ENCODE assay signal across 22 cellular contexts in the genomic region with DNA sequence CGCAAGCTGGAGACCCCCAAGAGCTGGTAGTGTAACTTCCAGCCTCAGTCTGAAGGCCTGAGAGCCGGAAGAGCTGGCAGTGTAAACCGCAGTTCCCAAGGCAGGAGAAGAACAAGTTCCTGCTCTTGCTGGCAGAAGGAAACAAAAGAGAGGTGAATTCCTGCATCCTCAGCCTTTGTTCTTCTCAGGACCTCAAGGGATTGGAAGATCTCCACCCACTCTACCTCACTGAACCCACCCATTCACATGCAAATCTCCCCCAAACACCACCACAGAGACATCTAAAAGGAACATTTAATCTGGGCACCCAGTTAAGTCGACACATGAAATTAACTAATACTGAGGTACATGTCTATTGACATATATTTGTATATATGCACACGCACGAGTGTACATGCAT.
DNase-seq lines count a peak whose midpoint lies in the region; ATAC-seq, FAIRE-seq and TF ChIP-seq lines count a peak whose summit lies in the region.
"Had no signal": no experiment of that assay in that cellular context is flagged by ENCODE, and none has a peak within 500 bp of the region (broad histone marks: within the 10 kb centered on the region; RNA-seq: fewer than 3 reads in every experiment).

No MANE protein-coding gene starts in this region.

- peak overlapping the region; percentile 39 for H3K4me3 ChIP-seq in DOHH2 (ENCODE audit: low read length)
- H3K4me3 ChIP-seq in HUES6 (ENCODE audit: low read depth, low read length) = no peak overlapping the region
- peak overlapping the region; percentile 18 for H3K4me3 ChIP-seq in OCI-LY7 (ENCODE audit: low read depth, low read length, poor library complexity, severe bottlenecking)
- H3K4me3 ChIP-seq in sigmoid colon = no peak overlapping the region
- no peak overlapping the region for H3K4me3 ChIP-seq in lower lobe of right lung

- H3K9me3 ChIP-seq in DOHH2 (ENCODE audit: control insufficient read depth, insufficient read depth, low read length) (peaks cover 4% of the 10 kb centered on the region; the same call in 1 of the 2 replicates), HUES6 (ENCODE audit: control insufficient read depth, insufficient read depth, low read depth, low read length) (peaks cover 19% of the 10 kb centered on the region), OCI-LY7 (ENCODE audit: low read length) (peaks cover 10% of the 10 kb centered on the region; the same call in 1 of the 2 replicates), sigmoid colon (no peaks in the 10 kb centered on the region), lower lobe of right lung (no peaks in the 10 kb centered on the region)

- no peak for FAIRE-seq in HTR-8/SVneo (lab: Jason Lieb, UNC)
- FAIRE-seq: G401.6 had no signal

- H3K9me2 ChIP-seq in DOHH2 (replicated peaks; ENCODE audit: control insufficient read depth, low read length) (no peaks in the 10 kb centered on the region), OCI-LY7 (ENCODE audit: insufficient read depth, low read length) (no peaks in the 10 kb centered on the region)

- H3K27me3 ChIP-seq in DOHH2 (ENCODE audit: control insufficient read depth, low read length) (no peaks in the 10 kb centered on the region), HUES6 (ENCODE audit: control insufficient read depth, insufficient read depth, low read length) (no peaks in the 10 kb centered on the region), sigmoid colon (no peaks in the 10 kb centered on the region), lower lobe of right lung (ENCODE audit: low read depth) (no peaks in the 10 kb centered on the region)

- H3K36me3 ChIP-seq in DOHH2 (ENCODE audit: control insufficient read depth, low read length) (peaks cover 10% of the 10 kb centered on the region), HUES6 (ENCODE audit: control insufficient read depth, insufficient read depth, low read length) (no peaks in the 10 kb centered on the region), OCI-LY7 (ENCODE audit: insufficient read depth, low read length) (peaks cover 8% of the 10 kb centered on the region; the same call in 1 of the 2 replicates), sigmoid colon (no peaks in the 10 kb centered on the region), lower lobe of right lung (no peaks in the 10 kb centered on the region)

- H3K27me3 Mint-ChIP-seq in activated T-cell treated with anti-CD3 and anti-CD28 coated beads, Interleukin-2, amount 50 U/mL, for 72 hours (ENCODE audit: low read depth) = peaks cover 28% of the 10 kb centered on the region

- H3K4me1 ChIP-seq in DOHH2 (ENCODE audit: control insufficient read depth, low read length) (peaks cover 86% of the 10 kb centered on the region), HUES6 (ENCODE audit: control insufficient read depth, insufficient read depth, low read length) (peaks cover 17% of the 10 kb centered on the region), OCI-LY7 (ENCODE audit: insufficient read depth, low read length, poor library complexity, severe bottlenecking) (peaks cover 78% of the 10 kb centered on the region), sigmoid colon (no peaks in the 10 kb centered on the region), lower lobe of right lung (no peaks in the 10 kb centered on the region)

- H2AFZ ChIP-seq in OCI-LY7 (ENCODE audit: low read length) = peak overlapping the region; percentile 11; the same call in 1 of the 2 replicates

- H3K36me3 Mint-ChIP-seq in activated T-cell treated with anti-CD3 and anti-CD28 coated beads, Interleukin-2, amount 50 U/mL, for 72 hours (ENCODE audit: insufficient read depth in 2 of 2) = no peaks in the 10 kb centered on the region

- no peaks in the 10 kb centered on the region for H4K20me1 ChIP-seq in DOHH2 (ENCODE audit: control insufficient read depth, insufficient read depth, low read depth, low read length)
- no peaks in the 10 kb centered on the region for H4K20me1 ChIP-seq in OCI-LY7 (ENCODE audit: insufficient read depth, low read length)

- DNase-seq in OCI-LY7 (ENCODE audit: low spot score) (peak; percentile 54), iPS-NIHi11 (ENCODE audit: low spot score) (peak; percentile 80), sigmoid colon (no peak), HTR-8/SVneo (ENCODE audit: insufficient read length, low spot score) (no peak), lower lobe of right lung (no peak)
- no peak for DNase-seq in activated T-cell treated with anti-CD3 and anti-CD28 coated beads, Interleukin-2, amount 50 U/mL, for 72 hours
- DNase-seq: ACHN; Calu3; NCI-H1105; NCI-H1436 treated with DMSO at 0.1 percent for 48 hours; NCI-H187 treated with DMSO at 0.1 percent for 48 hours; NCI-H524; NCI-H774; NK-92 treated with Interleukin-12 subunit alpha and Interleukin-12 subunit beta, amount 100 ng/mL, for 24 hours; SHP77; T-helper 1 cell had no signal

- peaks cover 0 to 1% of the 10 kb centered on the region in 2 donors for H3K9me3 Mint-ChIP-seq in activated T-cell treated with anti-CD3 and anti-CD28 coated beads, Interleukin-2, amount 50 U/mL, for 72 hours

- H3F3A ChIP-seq in DOHH2 (ENCODE audit: control insufficient read depth, insufficient read depth) = peaks cover 23% of the 10 kb centered on the region

- no peak for ATAC-seq in lower lobe of right lung
- ATAC-seq in activated T-cell treated with anti-CD3 and anti-CD28 coated beads, Interleukin-2, amount 50 U/mL, for 72 hours (replicated peaks in 1 of 2) = no peak
- ATAC-seq: Panc1 had no signal

- H3K79me2 ChIP-seq in DOHH2 (ENCODE audit: control insufficient read depth, low read length) = no peaks in the 10 kb centered on the region
- no peaks in the 10 kb centered on the region for H3K79me2 ChIP-seq in OCI-LY7 (ENCODE audit: insufficient read depth, low read depth, low read length)

- POLR2A ChIA-PET in OCI-LY7 (lab: Charles Lee) = interaction anchor here (2.6 kb wide), 1 partner anchor 21 kb away, joined by 8 read pairs; no protein-coding TSS in a partner anchor

- H3K4me1 Mint-ChIP-seq in activated T-cell treated with anti-CD3 and anti-CD28 coated beads, Interleukin-2, amount 50 U/mL, for 72 hours (ENCODE audit: low read depth) = no peaks in the 10 kb centered on the region

- intact Hi-C loops in OCI-LY7 (cut with micrococcal nuclease; ENCODE audit: unreplicated experiment) (loop anchor here (5.0 kb wide), 2 partner anchors 280 to 445 kb away; no protein-coding TSS in a partner anchor), sigmoid colon (cut with DNase I) (no loop called here), lower lobe of right lung (cut with DNase I) (no loop called here)

- H3K4me3 Mint-ChIP-seq in activated T-cell treated with anti-CD3 and anti-CD28 coated beads, Interleukin-2, amount 50 U/mL, for 72 hours = no peak overlapping the region

- H3K4me2 ChIP-seq in DOHH2 (ENCODE audit: low read length) = peak overlapping the region; percentile 73
- peak overlapping the region; percentile 66 for H3K4me2 ChIP-seq in OCI-LY7 (ENCODE audit: low read length)

- no peak overlapping the region for H3K27ac Mint-ChIP-seq in activated T-cell treated with anti-CD3 and anti-CD28 coated beads, Interleukin-2, amount 50 U/mL, for 72 hours

- no peak for TF ChIP-seq EP300 in sigmoid colon (IDR thresholded peaks at IDR 0.05)

- TF ChIP-seq CTCF in DOHH2 (IDR thresholded peaks at IDR 0.05; ENCODE audit: low read depth, low read length, poor library complexity, severe bottlenecking) (no peak), OCI-LY7 (conservative IDR thresholded peaks at IDR 0.05; ENCODE audit: low read length) (no peak), sigmoid colon (IDR thresholded peaks at IDR 0.05) (no peak), lower lobe of right lung (IDR thresholded peaks at IDR 0.05) (no peak)

- CTCF ChIA-PET in OCI-LY7 (lab: Charles Lee; ENCODE audit: unreplicated experiment) = no interaction called here

- peak overlapping the region; percentile 95 for H3K27ac ChIP-seq in DOHH2 (ENCODE audit: low read depth, low read length)
- peak overlapping the region; percentile 71; the same call in 1 of the 2 replicates for H3K27ac ChIP-seq in HUES6 (ENCODE audit: low read depth, low read length)
- H3K27ac ChIP-seq in OCI-LY7 (ENCODE audit: low read depth, low read length, poor library complexity, severe bottlenecking) = peak overlapping the region; percentile 92
- no peak overlapping the region for H3K27ac ChIP-seq in sigmoid colon
- no peak overlapping the region for H3K27ac ChIP-seq in lower lobe of right lung
- H3K27ac ChIP-seq: 22Rv1, RWPE1 had no signal

- no peak for TF ChIP-seq POLR2A in sigmoid colon (IDR thresholded peaks at IDR 0.05)

- WGBS in sigmoid colon, 2 donors = 64 to 71% methylated on average over 6 of the region's 6 CpGs

- no TSS peak for BruUV-seq in OCI-LY7 (replicated peaks; lab: Mats Ljungman, UMichigan)

- H3K9ac ChIP-seq in HUES6 (ENCODE audit: low read length) = no peak overlapping the region

Comparison
In these comparisons a context has a peak if more than half of its experiments do, and no peak if none do; other contexts are left out.
1. H3K27ac ChIP-seq: peak in DOHH2 (single experiment), HUES6 (single experiment) and OCI-LY7 (single experiment); none in sigmoid colon (0 of 4) and lower lobe of right lung (single experiment).
2. H3K4me3 ChIP-seq: peak in DOHH2 (single experiment) and OCI-LY7 (single experiment); none in HUES6 (single experiment), sigmoid colon (0 of 4) and lower lobe of right lung (single experiment).
3. DNase-seq: peak in OCI-LY7 (single experiment) and iPS-NIHi11 (single experiment); none in sigmoid colon (single experiment), HTR-8/SVneo (single experiment), lower lobe of right lung (single experiment) and activated T-cell treated with anti-CD3 and anti-CD28 coated beads, Interleukin-2, amount 50 U/mL, for 72 hours (0 of 2).